In genomic region chrX:40299028-40299479, GRCh38 we compare ENCODE assay signal across 13 cellular contexts.
DNase-seq lines count a peak whose midpoint lies in the region; ATAC-seq, FAIRE-seq and TF ChIP-seq lines count a peak whose summit lies in the region.
"Had no signal": no experiment of that assay in that cellular context is flagged by ENCODE, and none has a peak within 500 bp of the region (broad histone marks: within the 10 kb centered on the region; RNA-seq: fewer than 3 reads in every experiment).

No MANE protein-coding gene starts in this region.

- FAIRE-seq in endothelial cell of umbilical vein (lab: Jason Lieb, UNC): no peak

- H3K9me3 ChIP-seq in OCI-LY3 (ENCODE audit: insufficient read depth, low read length) (no peaks in the 10 kb centered on the region), endothelial cell of umbilical vein (replicated peaks; ENCODE audit: control insufficient read depth, insufficient read depth, low read length) (no peaks in the 10 kb centered on the region)

- H3K4me1 ChIP-seq in OCI-LY3 (ENCODE audit: low read length) (peaks cover 49% of the 10 kb centered on the region), endothelial cell of umbilical vein (ENCODE audit: control insufficient read depth, extremely low read depth, insufficient read depth, low read length) (no peaks in the 10 kb centered on the region)

- no TSS peak for BruUV-seq in endothelial cell of umbilical vein (replicated peaks; lab: Mats Ljungman, UMichigan)

- no peaks in the 10 kb centered on the region for H4K20me1 ChIP-seq in OCI-LY3 (ENCODE audit: insufficient read depth, low read length)
- H4K20me1 ChIP-seq in endothelial cell of umbilical vein (replicated peaks; ENCODE audit: control insufficient read depth, extremely low read depth, insufficient read depth, low read length): no peaks in the 10 kb centered on the region

- H3K4me3 ChIP-seq in OCI-LY3 (ENCODE audit: low read length) (peak overlapping the region; percentile 72), endothelial cell of umbilical vein (replicated peaks in 1 of 3; ENCODE audit: insufficient read depth in 1 of 3, low read depth in 1 of 3, low read length in 3 of 3) (no peak overlapping the region)

- POLR2A ChIA-PET in endothelial cell of umbilical vein (lab: Charles Lee): no interaction called here

- H3K79me2 ChIP-seq in OCI-LY3 (ENCODE audit: low read length): no peaks in the 10 kb centered on the region
- H3K79me2 ChIP-seq in endothelial cell of umbilical vein (ENCODE audit: control insufficient read depth, insufficient read depth, low read length): no peaks in the 10 kb centered on the region

- DNase-seq in DMS 273 (lab: John Stamatoyannopoulos, UW; ENCODE audit: unreplicated experiment): peak; percentile 33
- no peak for DNase-seq in DMS 273 treated with DMSO at 0.1 percent for 48 hours (lab: John Stamatoyannopoulos, UW)
- peak; percentile 6 for DNase-seq in endothelial cell of umbilical vein (ENCODE audit: low read depth, low spot score)
- DNase-seq in sciatic nerve (ENCODE audit: low spot score): no peak
- no peak for DNase-seq in epidermal melanocyte (ENCODE audit: insufficient read length, low spot score)
- no peak for DNase-seq in activated CD4-positive, alpha-beta T cell treated with anti-CD3 and anti-CD28 coated beads, Interleukin-2, amount 10 ng/mL, durations not matched to agents 24 days and 14 days
- DNase-seq: effector CD4-positive, alpha-beta T cell; HCEC 1CT; NCI-H226 had no signal

- H2AFZ ChIP-seq in OCI-LY3 (ENCODE audit: low read depth, low read length): peak overlapping the region; percentile 61; the same call in 1 of the 2 replicates
- no peak overlapping the region for H2AFZ ChIP-seq in endothelial cell of umbilical vein (ENCODE audit: low read depth, low read length)

- H3K27me3 Mint-ChIP-seq in activated CD4-positive, alpha-beta T cell treated with anti-CD3 and anti-CD28 coated beads, Interleukin-2, amount 10 ng/mL, durations not matched to agents 24 days and 14 days: peaks cover 2% of the 10 kb centered on the region

- no peaks in the 10 kb centered on the region for H3K9me1 ChIP-seq in endothelial cell of umbilical vein (replicated peaks; ENCODE audit: control insufficient read depth, extremely low read depth, insufficient read depth, low read length)

- peaks cover 14% of the 10 kb centered on the region for H3K4me1 Mint-ChIP-seq in activated CD4-positive, alpha-beta T cell treated with anti-CD3 and anti-CD28 coated beads, Interleukin-2, amount 10 ng/mL, durations not matched to agents 24 days and 14 days

- H3K9ac ChIP-seq in OCI-LY3 (ENCODE audit: low read length) (peak overlapping the region; percentile 91), endothelial cell of umbilical vein (replicated peaks; ENCODE audit: extremely low read depth, insufficient read depth, low read length) (no peak overlapping the region)

- no peaks in the 10 kb centered on the region for H3K36me3 Mint-ChIP-seq in activated CD4-positive, alpha-beta T cell treated with anti-CD3 and anti-CD28 coated beads, Interleukin-2, amount 10 ng/mL, durations not matched to agents 24 days and 14 days (ENCODE audit: low read depth)

- H3K4me2 ChIP-seq in OCI-LY3 (ENCODE audit: low read length) (peak overlapping the region; percentile 98), endothelial cell of umbilical vein (ENCODE audit: insufficient read depth, low read length) (no peak overlapping the region)

- ATAC-seq in sciatic nerve (peak; percentile 65), HG03175 (IDR thresholded peaks at IDR 0.05; ENCODE audit: unreplicated experiment) (no peak)

- H3K4me3 Mint-ChIP-seq in activated CD4-positive, alpha-beta T cell treated with anti-CD3 and anti-CD28 coated beads, Interleukin-2, amount 10 ng/mL, durations not matched to agents 24 days and 14 days: no peak overlapping the region
- H3K4me3 Mint-ChIP-seq: T-helper 1 cell treated with Interleukin-12 subunit alpha and Interleukin-12 subunit beta and Interleukin-4 antibody, amounts not matched to agents 30 μg/mL and 1 μg/mL, for 36 hours had no signal

- no peak for TF ChIP-seq POLR2A in endothelial cell of umbilical vein (IDR thresholded peaks at IDR 0.05; ENCODE audit: low read depth, low read length)

- TF ChIP-seq CTCF in OCI-LY3 (IDR thresholded peaks at IDR 0.05; ENCODE audit: low read depth, low read length): peak; percentile 47
- peak; percentile 17 to 36 for TF ChIP-seq CTCF in endothelial cell of umbilical vein (IDR thresholded peaks at IDR 0.05; ENCODE audit: extremely low read depth in 1 of 2, insufficient read depth in 1 of 2, low read depth in 1 of 2, low read length in 2 of 2)

- dilution Hi-C loops in endothelial cell of umbilical vein (cut with MboI; ENCODE audit: extremely low pct_ligation_motif_present, low sequenced_read_pairs): no loop called here

- intact Hi-C loops in endothelial cell of umbilical vein (cut with micrococcal nuclease) (no loop called here), sciatic nerve (cut with DNase I) (no loop called here)
- intact Hi-C loops in activated CD4-positive, alpha-beta T cell treated with anti-CD3 and anti-CD28 coated beads, Interleukin-2, amount 10 ng/mL, durations not matched to agents 24 days and 14 days (cut with micrococcal nuclease): no loop called here

- H3K27ac Mint-ChIP-seq in activated CD4-positive, alpha-beta T cell treated with anti-CD3 and anti-CD28 coated beads, Interleukin-2, amount 10 ng/mL, durations not matched to agents 24 days and 14 days: no peak overlapping the region
- H3K27ac Mint-ChIP-seq: T-helper 1 cell treated with Interleukin-12 subunit alpha and Interleukin-12 subunit beta and Interleukin-4 antibody, amounts not matched to agents 30 μg/mL and 1 μg/mL, for 36 hours had no signal

- H3K27me3 ChIP-seq in OCI-LY3 (ENCODE audit: low read depth, low read length) (no peaks in the 10 kb centered on the region), endothelial cell of umbilical vein (ENCODE audit: control insufficient read depth in 2 of 2, insufficient read depth in 2 of 2, low read length in 2 of 2) (no peaks in the 10 kb centered on the region)

- H3K27ac ChIP-seq in OCI-LY3 (ENCODE audit: low read length): peak overlapping the region; percentile 100
- no peak overlapping the region for H3K27ac ChIP-seq in endothelial cell of umbilical vein (ENCODE audit: insufficient read depth, low read depth, low read length)
- H3K27ac ChIP-seq: 22Rv1 had no signal

- CTCF ChIA-PET in endothelial cell of umbilical vein (lab: Charles Lee): interaction anchor here (0.8 to 1.9 kb wide), 4 partner anchors 15 to 647 kb away, joined by 3 to 5 read pairs (median 4); no protein-coding TSS in a partner anchor

- H3K9me3 Mint-ChIP-seq in activated CD4-positive, alpha-beta T cell treated with anti-CD3 and anti-CD28 coated beads, Interleukin-2, amount 10 ng/mL, durations not matched to agents 24 days and 14 days: no peaks in the 10 kb centered on the region
- H3K9me3 Mint-ChIP-seq: T-helper 1 cell treated with Interleukin-12 subunit alpha and Interleukin-12 subunit beta and Interleukin-4 antibody, amounts not matched to agents 30 μg/mL and 1 μg/mL, for 36 hours had no signal

- H3K36me3 ChIP-seq in OCI-LY3 (replicated peaks; ENCODE audit: low read depth, low read length) (no peaks in the 10 kb centered on the region), endothelial cell of umbilical vein (ENCODE audit: control insufficient read depth in 2 of 2, extremely low read depth in 1 of 2, insufficient read depth in 2 of 2, low read length in 2 of 2) (no peaks in the 10 kb centered on the region)

TF ChIP-seq in endothelial cell of umbilical vein, 7 proteins besides CTCF, POLR2A, EP300 and RAD21:
- no peak for TF ChIP-seq EZH2 (IDR thresholded peaks at IDR 0.05; ENCODE audit: borderline replicate concordance, low read depth, low read length, severe bottlenecking)
- no peak for TF ChIP-seq MAX (IDR thresholded peaks at IDR 0.05; ENCODE audit: insufficient read depth, insufficient read length)

Comparison
In these comparisons a context has a peak if more than half of its experiments do, and no peak if none do; other contexts are left out.
1. DNase-seq: peak in DMS 273 (single experiment) and endothelial cell of umbilical vein (single experiment); none in DMS 273 treated with DMSO at 0.1 percent for 48 hours (single experiment), sciatic nerve (single experiment), epidermal melanocyte (single experiment) and activated CD4-positive, alpha-beta T cell treated with anti-CD3 and anti-CD28 coated beads, Interleukin-2, amount 10 ng/mL, durations not matched to agents 24 days and 14 days (single experiment).